ENCODE assay signal across 8 cellular contexts in genomic region chr2:87469180-87470151, GRCh38.
DNase-seq lines count a peak whose midpoint lies in the region; ATAC-seq and TF ChIP-seq lines count a peak whose summit lies in the region.
"Not testable (repeated sequence)": the region's sequence is repeated elsewhere in the genome, so short reads cannot be mapped to it uniquely, and the experiment has no call there.

No MANE protein-coding gene starts in this region.

- H3K36me3 Mint-ChIP-seq in CD4-positive, alpha-beta memory T cell: not testable (repeated sequence)
- H3K36me3 Mint-ChIP-seq in activated CD4-positive, alpha-beta memory T cell treated with anti-CD3 and anti-CD28 coated beads for 36 hours: peaks cover 11% of the 10 kb centered on the region

- H3K27ac ChIP-seq in CD4-positive, alpha-beta memory T cell (ENCODE audit: low read depth, low read length): peak overlapping the region; percentile 47
- H3K27ac ChIP-seq in left lung: peak overlapping the region; percentile 26 to 55

- H3K4me1 Mint-ChIP-seq in CD4-positive, alpha-beta memory T cell: peaks cover 14 to 39% (median 29%) of the 10 kb centered on the region in 4 donors
- H3K4me1 Mint-ChIP-seq in activated CD4-positive, alpha-beta memory T cell treated with anti-CD3 and anti-CD28 coated beads for 36 hours (ENCODE audit: low read depth): peaks cover 43% of the 10 kb centered on the region

- not testable (repeated sequence) for TF ChIP-seq CTCF in cardiac fibroblast (IDR thresholded peaks at IDR 0.05; ENCODE audit: low read depth, low read length); left lung (IDR thresholded peaks at IDR 0.05)

- not testable (repeated sequence) for H3K27me3 ChIP-seq in CD4-positive, alpha-beta memory T cell (ENCODE audit: insufficient read depth, low read length); left lung

- peak overlapping the region; percentile 75 to 91 (median 84) for H3K4me3 Mint-ChIP-seq in CD4-positive, alpha-beta memory T cell
- peak overlapping the region; percentile 89 for H3K4me3 Mint-ChIP-seq in activated CD4-positive, alpha-beta memory T cell treated with anti-CD3 and anti-CD28 coated beads for 36 hours

- not testable (repeated sequence) for H3K4me3 ChIP-seq in CD4-positive, alpha-beta memory T cell (ENCODE audit: low read length in 2 of 2); cardiac fibroblast (replicated peaks in 1 of 2; ENCODE audit: low read depth in 2 of 2, low read length in 2 of 2); left lung

- not testable (repeated sequence) for H3K27me3 Mint-ChIP-seq in CD4-positive, alpha-beta memory T cell; activated CD4-positive, alpha-beta memory T cell treated with anti-CD3 and anti-CD28 coated beads for 36 hours

- POLR2A ChIA-PET in CD4-positive, alpha-beta memory T cell (lab: Charles Lee; ENCODE audit: partially characterized antibody); activated CD4-positive, alpha-beta memory T cell treated with anti-CD3 and anti-CD28 coated beads for 36 hours (lab: Charles Lee): not testable (repeated sequence)

- in situ Hi-C loops in KBM-7 (cut with MboI; ENCODE audit: low pct_unique_long_range_greater_than_20kb, low sequenced_read_pairs): not testable (repeated sequence)

- peaks cover 43% of the 10 kb centered on the region for H3K4me1 ChIP-seq in CD4-positive, alpha-beta memory T cell (ENCODE audit: insufficient read depth, low read length)
- peaks cover 3 to 33% of the 10 kb centered on the region in 2 donors for H3K4me1 ChIP-seq in left lung

- not testable (repeated sequence) for H3K9me3 ChIP-seq in CD4-positive, alpha-beta memory T cell (ENCODE audit: control insufficient read depth in 1 of 2, low read length in 2 of 2); left lung

- peak in 2 of 5 donors; percentile 22 to 49 for DNase-seq in CD4-positive, alpha-beta memory T cell
- DNase-seq in KBM-7 (peak; percentile 68), cardiac fibroblast (ENCODE audit: low read depth in 2 of 2) (peak; percentile 34 to 77), left lung (peak in 1 of 2 donors; percentile 43)
- DNase-seq in activated CD4-positive, alpha-beta memory T cell treated with anti-CD3 and anti-CD28 coated beads for 36 hours: peak; percentile 72
- DNase-seq in stimulated activated CD4-positive, alpha-beta T cell treated with anti-CD3 and anti-CD28 coated beads, Interleukin-2, amount 100 ng/mL, for 4 hours (ENCODE audit: low read depth): peak; percentile 50

- not testable (repeated sequence) for H3K9me3 Mint-ChIP-seq in CD4-positive, alpha-beta memory T cell; activated CD4-positive, alpha-beta memory T cell treated with anti-CD3 and anti-CD28 coated beads for 36 hours

- not testable (repeated sequence) for H3K36me3 ChIP-seq in CD4-positive, alpha-beta memory T cell (ENCODE audit: insufficient read depth, low read length); left lung

- CTCF ChIA-PET in CD4-positive, alpha-beta memory T cell (lab: Charles Lee; ENCODE audit: partially characterized antibody); activated CD4-positive, alpha-beta memory T cell treated with anti-CD3 and anti-CD28 coated beads for 36 hours (lab: Charles Lee): not testable (repeated sequence)

- peak overlapping the region; percentile 85 to 98 (median 96) for H3K27ac Mint-ChIP-seq in CD4-positive, alpha-beta memory T cell
- peak overlapping the region; percentile 98 for H3K27ac Mint-ChIP-seq in activated CD4-positive, alpha-beta memory T cell treated with anti-CD3 and anti-CD28 coated beads for 36 hours

- peak; percentile 77 for ATAC-seq in GM19438 (IDR thresholded peaks at IDR 0.05; ENCODE audit: low read depth, unreplicated experiment)
- peak; percentile 47 for ATAC-seq in HG02759 (IDR thresholded peaks at IDR 0.05; ENCODE audit: unreplicated experiment)
- not testable (repeated sequence) for ATAC-seq in left lung

- intact Hi-C loops in CD4-positive, alpha-beta memory T cell (cut with micrococcal nuclease); activated CD4-positive, alpha-beta memory T cell treated with anti-CD3 and anti-CD28 coated beads for 36 hours (cut with micrococcal nuclease); left lung (cut with DNase I): not testable (repeated sequence)
